ENCODE assay signal across 16 cellular contexts in genomic region chr22:24363243-24363642, GRCh38.
"Had no signal": no experiment of that assay in that cellular context is flagged by ENCODE, and none has a peak within 500 bp of the region (broad histone marks: within the 10 kb centered on the region; RNA-seq: fewer than 3 reads in every experiment).

No MANE protein-coding gene starts in this region.

- H3K27ac Mint-ChIP-seq: mesothelial cell of epicardium had no signal

- H3K9me3 ChIP-seq: esophagus muscularis mucosa, gastroesophageal sphincter, heart left ventricle, left lung, lower lobe of right lung, mucosa of descending colon had no signal

- H3K4me3 Mint-ChIP-seq: mesothelial cell of epicardium had no signal

- H3K9me3 Mint-ChIP-seq: mesothelial cell of epicardium had no signal

- ATAC-seq: foreskin keratinocyte, left lung, lower lobe of right lung, mucosa of descending colon had no signal

- DNase-seq: dermis blood vessel endothelial cell; dorsolateral prefrontal cortex; effector CD4-positive, alpha-beta T cell; effector memory CD4-positive, alpha-beta T cell; foreskin keratinocyte; heart left ventricle; hippocampal formation; left cardiac atrium; left lung; lower lobe of right lung; mesenchymal stem cell; mucosa of descending colon had no signal

- H3K4me3 ChIP-seq: coronary artery, dorsolateral prefrontal cortex, esophagus muscularis mucosa, gastroesophageal sphincter, heart left ventricle, left lung, lower lobe of right lung, mucosa of descending colon had no signal

- H3K27ac ChIP-seq: coronary artery, dorsolateral prefrontal cortex, esophagus muscularis mucosa, foreskin keratinocyte, gastroesophageal sphincter, heart left ventricle, left lung, lower lobe of right lung had no signal

- H3K4me1 ChIP-seq: foreskin keratinocyte had no signal

- H3K27me3 ChIP-seq: dorsolateral prefrontal cortex, esophagus muscularis mucosa, foreskin keratinocyte, gastroesophageal sphincter, heart left ventricle, left lung had no signal
